ENCODE assay signal across 22 cellular contexts in genomic region chr6:147660334-147661311, GRCh38.
"Had no signal": no experiment of that assay in that cellular context is flagged by ENCODE, and none has a peak within 500 bp of the region (broad histone marks: within the 10 kb centered on the region; RNA-seq: fewer than 3 reads in every experiment).

No MANE protein-coding gene starts in this region.

- FAIRE-seq: pancreas had no signal

- H3K9me3 ChIP-seq: esophagus muscularis mucosa, gastrocnemius medialis, heart right ventricle, pancreas, suprapubic skin, tibial artery, upper lobe of left lung, vagina had no signal

- H3K4me3 ChIP-seq: esophagus muscularis mucosa, gastrocnemius medialis, heart right ventricle, lung, pancreas, smooth muscle cell, suprapubic skin, tibial artery, upper lobe of left lung, vagina had no signal

- ATAC-seq: effector memory CD8-positive, alpha-beta T cell; gastrocnemius medialis; heart right ventricle; left colon; left ventricle myocardium superior; pancreas; right cardiac atrium; stimulated activated naive CD8-positive, alpha-beta T cell treated with anti-CD3 and anti-CD28 coated beads, Interleukin-15, Interleukin-2, amounts not matched to agents 100 U/mL and 50 U/mL, for 24 hours had no signal

- H3K36me3 ChIP-seq: esophagus muscularis mucosa, gastrocnemius medialis, heart right ventricle, pancreas, suprapubic skin, tibial artery, upper lobe of left lung, vagina had no signal

- H3K36me3 Mint-ChIP-seq: naive B cell had no signal

- H3K4me2 ChIP-seq: smooth muscle cell had no signal

- H3K27ac ChIP-seq: epithelial cell of prostate, esophagus muscularis mucosa, gastrocnemius medialis, heart right ventricle, pancreas, suprapubic skin, tibial artery, upper lobe of left lung, vagina had no signal

- H3K27me3 ChIP-seq: esophagus muscularis mucosa, gastrocnemius medialis, pancreas, suprapubic skin, tibial artery, upper lobe of left lung, vagina had no signal

- DNase-seq: effector memory CD8-positive, alpha-beta T cell; gastrocnemius medialis; heart right ventricle; left colon; left ventricle myocardium superior; mesendoderm; naive B cell; occipital lobe; pancreas; right cardiac atrium; stimulated activated CD4-positive, alpha-beta T cell treated with anti-CD3 and anti-CD28 coated beads, Interleukin-2, amount 100 ng/mL, for 48 hours; stimulated activated naive CD8-positive, alpha-beta T cell treated with anti-CD3 and anti-CD28 coated beads, Interleukin-15, Interleukin-2, amounts not matched to agents 100 U/mL and 50 U/mL, for 24 hours; tibial artery; upper lobe of left lung had no signal

- H3K9me3 Mint-ChIP-seq: effector memory CD8-positive, alpha-beta T cell; nephron had no signal

- H3K27me3 Mint-ChIP-seq: effector memory CD8-positive, alpha-beta T cell; naive B cell; progenitor cell of endocrine pancreas had no signal

- H3K4me3 Mint-ChIP-seq: effector memory CD8-positive, alpha-beta T cell; naive B cell; nephron had no signal

- H3K4me1 ChIP-seq: esophagus muscularis mucosa, gastrocnemius medialis, heart right ventricle, pancreas, suprapubic skin, tibial artery, upper lobe of left lung, vagina had no signal

- H3K4me1 Mint-ChIP-seq: naive B cell, nephron had no signal

- H3K27ac Mint-ChIP-seq: effector memory CD8-positive, alpha-beta T cell; naive B cell; nephron; progenitor cell of endocrine pancreas had no signal
